Comparison of ENCODE assay signal across 13 cellular contexts in the genomic region with DNA sequence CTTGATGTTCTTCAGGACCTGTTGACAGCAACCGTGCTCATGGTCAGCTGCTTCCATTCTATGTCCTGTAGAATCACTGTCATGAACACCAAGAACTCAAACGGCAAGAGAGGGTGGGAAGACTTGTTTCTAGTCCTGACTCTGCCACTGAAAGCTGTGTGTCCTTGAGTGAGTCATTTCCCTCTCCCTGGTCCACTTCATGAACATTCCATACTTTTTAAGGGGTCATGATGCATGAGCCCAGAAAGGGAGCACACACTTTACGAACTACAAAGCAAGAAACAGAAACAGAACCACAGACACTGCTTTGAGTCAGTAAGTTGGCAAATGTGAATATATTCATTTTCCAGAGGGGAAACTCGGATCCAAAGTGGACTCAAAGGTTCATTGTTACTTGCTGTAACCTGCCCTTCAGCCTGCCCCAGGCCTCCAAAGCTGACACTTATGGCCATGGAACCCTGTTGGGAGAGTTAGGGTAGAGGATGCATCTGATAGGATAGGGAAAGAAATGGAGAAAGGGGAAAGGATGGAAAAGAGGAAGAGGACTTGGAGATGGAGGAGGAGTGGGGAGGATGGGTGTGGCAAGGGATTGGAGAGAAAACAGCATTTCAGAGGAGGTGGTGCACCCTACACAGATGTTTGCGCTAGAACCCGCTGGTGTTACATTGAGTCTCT.
DNase-seq lines count a peak whose midpoint lies in the region; ATAC-seq, FAIRE-seq and TF ChIP-seq lines count a peak whose summit lies in the region.
"Had no signal": no experiment of that assay in that cellular context is flagged by ENCODE, and none has a peak within 500 bp of the region (broad histone marks: within the 10 kb centered on the region; RNA-seq: fewer than 3 reads in every experiment).

No MANE protein-coding gene starts in this region.

- H3K9me1 ChIP-seq in K562 (ENCODE audit: control insufficient read depth, insufficient read depth, low read length): no peaks in the 10 kb centered on the region
- H3K9me1 ChIP-seq in keratinocyte (ENCODE audit: control insufficient read depth, extremely low read depth, insufficient read depth, low read length): no peaks in the 10 kb centered on the region

- BruUV-seq in K562 (replicated peaks; lab: Mats Ljungman, UMichigan): no TSS peak

- H3K79me2 ChIP-seq in K562 (ENCODE audit: control insufficient read depth, insufficient read depth, low read length): no peaks in the 10 kb centered on the region
- H3K79me2 ChIP-seq in keratinocyte (ENCODE audit: control insufficient read depth, insufficient read depth, low read length): no peaks in the 10 kb centered on the region

- dilution Hi-C loops in keratinocyte (cut with MboI; ENCODE audit: extremely low pct_ligation_motif_present, low sequenced_read_pairs): no loop called here

- H3K4me1 ChIP-seq in right atrium auricular region (peaks cover 0 to 31% of the 10 kb centered on the region in 2 donors), K562 (replicated peaks in 1 of 2; ENCODE audit: control insufficient read depth in 2 of 2, insufficient read depth in 2 of 2, low read length in 2 of 2) (peaks cover 10 to 21% of the 10 kb centered on the region in 2 experiments; a peak in 4 of 5 replicates), keratinocyte (ENCODE audit: control insufficient read depth, extremely low read depth, insufficient read depth, low read length) (peaks cover 55% of the 10 kb centered on the region), upper lobe of right lung (peaks cover 34% of the 10 kb centered on the region)

- no peaks in the 10 kb centered on the region for H3K27me3 ChIP-seq in right atrium auricular region
- H3K27me3 ChIP-seq in K562 (ENCODE audit: control insufficient read depth in 2 of 2, insufficient read depth in 2 of 2, low read length in 2 of 2): no peaks in the 10 kb centered on the region
- no peaks in the 10 kb centered on the region for H3K27me3 ChIP-seq in keratinocyte (ENCODE audit: control insufficient read depth, extremely low read depth, insufficient read depth, low read length)
- H3K27me3 ChIP-seq in upper lobe of right lung: no peaks in the 10 kb centered on the region
- H3K27me3 ChIP-seq: transverse colon had no signal

- H3K9me3 ChIP-seq in right atrium auricular region: no peaks in the 10 kb centered on the region
- H3K9me3 ChIP-seq in K562 (replicated peaks; ENCODE audit: control insufficient read depth, insufficient read depth, low read depth, low read length): no peaks in the 10 kb centered on the region
- no peaks in the 10 kb centered on the region for H3K9me3 ChIP-seq in keratinocyte (ENCODE audit: control insufficient read depth, low read depth, low read length)
- no peaks in the 10 kb centered on the region for H3K9me3 ChIP-seq in upper lobe of right lung
- H3K9me3 ChIP-seq: mucosa of descending colon, transverse colon had no signal

- peaks cover 13% of the 10 kb centered on the region for H3K36me3 ChIP-seq in right atrium auricular region
- H3K36me3 ChIP-seq in K562 (ENCODE audit: control insufficient read depth, insufficient read depth, low read length): no peaks in the 10 kb centered on the region
- peaks cover 0 to 5% of the 10 kb centered on the region in 2 experiments for H3K36me3 ChIP-seq in keratinocyte (ENCODE audit: control insufficient read depth in 2 of 2, extremely low read depth in 1 of 2, insufficient read depth in 2 of 2, low read length in 2 of 2)
- H3K36me3 ChIP-seq in upper lobe of right lung: peaks cover 15% of the 10 kb centered on the region
- H3K36me3 ChIP-seq: transverse colon had no signal

- intact Hi-C loops in left cardiac atrium (cut with DNase I): no loop called here
- intact Hi-C loops in K562 (cut with micrococcal nuclease): no loop called here
- intact Hi-C loops in upper lobe of right lung (cut with DNase I): no loop called here

- ATAC-seq in left cardiac atrium (no peak), K562 (no peak), upper lobe of right lung (no peak), HG03196 (IDR thresholded peaks at IDR 0.05; ENCODE audit: unreplicated experiment) (no peak)
- ATAC-seq: mucosa of descending colon had no signal

- CTCF ChIA-PET in K562 (lab: Yijun Ruan, JAX; ENCODE audit: low intra/inter-chr PET ratio): no interaction called here

- H3K4me2 ChIP-seq in K562 (ENCODE audit: insufficient read depth, low read length) (no peak overlapping the region), keratinocyte (ENCODE audit: control insufficient read depth, extremely low read depth, insufficient read depth, low read depth, low read length) (peak overlapping the region; percentile 61)

- H3K4me3 ChIP-seq in right atrium auricular region (no peak overlapping the region), K562 (no peak overlapping the region), keratinocyte (ENCODE audit: control insufficient read depth in 2 of 3, extremely low read depth in 1 of 3, insufficient read depth in 2 of 3, low read depth in 1 of 3, low read length in 3 of 3) (no peak overlapping the region), upper lobe of right lung (no peak overlapping the region)
- H3K4me3 ChIP-seq: mucosa of descending colon, transverse colon had no signal

- no peaks in the 10 kb centered on the region for H4K20me1 ChIP-seq in K562 (replicated peaks; ENCODE audit: control insufficient read depth, insufficient read depth, low read length)
- no peaks in the 10 kb centered on the region for H4K20me1 ChIP-seq in keratinocyte (ENCODE audit: control insufficient read depth, extremely low read depth, insufficient read depth, low read length)

- peak overlapping the region; percentile 16 to 75 for H3K27ac ChIP-seq in right atrium auricular region
- no peak overlapping the region for H3K27ac ChIP-seq in K562 (ENCODE audit: extremely low read depth, low read depth, low read length)
- peak overlapping the region; percentile 76 for H3K27ac ChIP-seq in keratinocyte (ENCODE audit: control insufficient read depth, insufficient read depth, low read length)
- peak overlapping the region; percentile 65 for H3K27ac ChIP-seq in upper lobe of right lung

- H2AFZ ChIP-seq in K562 (ENCODE audit: low read depth, low read length) (no peak overlapping the region), keratinocyte (ENCODE audit: control insufficient read depth, low read length) (no peak overlapping the region)

- in situ Hi-C loops in K562 (cut with MboI): no loop called here

- TF ChIP-seq CTCF in right atrium auricular region (IDR thresholded peaks at IDR 0.05) (no peak), K562 (IDR thresholded peaks at IDR 0.05 in 2 of 3, conservative IDR thresholded peaks at IDR 0.05 in 1 of 3; ENCODE audit: insufficient read depth in 2 of 3, low read depth in 1 of 3, low read length in 3 of 3) (no peak), keratinocyte (optimal IDR thresholded peaks at IDR 0.05 in 1 of 3, IDR thresholded peaks at IDR 0.05 in 1 of 3, conservative IDR thresholded peaks at IDR 0.05 in 1 of 3; ENCODE audit: extremely low read depth in 1 of 3, insufficient read depth in 2 of 3, low read length in 3 of 3) (no peak), upper lobe of right lung (IDR thresholded peaks at IDR 0.05) (no peak)

- TF ChIP-seq POLR2A in K562 (conservative IDR thresholded peaks at IDR 0.05) (no peak), H54 (IDR thresholded peaks at IDR 0.05; ENCODE audit: low read depth, low read length) (no peak)

- POLR2A ChIA-PET in K562 (lab: Yijun Ruan, JAX): no interaction called here

- DNase-seq in right atrium auricular region (ENCODE audit: low spot score): no peak
- DNase-seq in left cardiac atrium: no peak
- no peak for DNase-seq in K562 (ENCODE audit: extremely low read depth in 1 of 4, low spot score in 3 of 4)
- DNase-seq in keratinocyte (ENCODE audit: low read depth, low spot score): no peak
- DNase-seq in upper lobe of right lung: no peak
- no peak for DNase-seq in H54 (ENCODE audit: insufficient read length, low spot score)
- no peak for DNase-seq in RPMI8226
- DNase-seq: DMS 273 treated with DMSO at 0.1 percent for 48 hours; effector CD8-positive, alpha-beta T cell; mucosa of descending colon; NCI-H446 treated with DMSO at 0.1 percent for 48 hours; transverse colon had no signal

- TF ChIP-seq RAD21 in K562 (CRISPR knock-in tag; conservative IDR thresholded peaks at IDR 0.05 in 1 of 2, IDR thresholded peaks at IDR 0.05 in 1 of 2): no peak

- FAIRE-seq in K562 (lab: Jason Lieb, UNC) (peak; percentile 69), keratinocyte (lab: Jason Lieb, UNC) (peak; percentile 88), H54 (lab: Jason Lieb, UNC) (no peak)

- no peak for TF ChIP-seq EP300 in K562 (IDR thresholded peaks at IDR 0.05; ENCODE audit: low read length)

- 63% methylated on average over 6 of the region's 6 CpGs for WGBS in K562 (ENCODE audit: insufficient coverage, low coverage, missing lambda C conversion rate)

- H3K9ac ChIP-seq in K562 (ENCODE audit: insufficient read depth in 1 of 2, low read depth in 2 of 2, low read length in 2 of 2) (no peak overlapping the region), keratinocyte (ENCODE audit: control insufficient read depth, extremely low read depth, insufficient read depth, low read length) (no peak overlapping the region)

TF ChIP-seq in K562, 482 proteins besides CTCF, POLR2A, EP300 and RAD21:
- TF ChIP-seq, protein P1, sequence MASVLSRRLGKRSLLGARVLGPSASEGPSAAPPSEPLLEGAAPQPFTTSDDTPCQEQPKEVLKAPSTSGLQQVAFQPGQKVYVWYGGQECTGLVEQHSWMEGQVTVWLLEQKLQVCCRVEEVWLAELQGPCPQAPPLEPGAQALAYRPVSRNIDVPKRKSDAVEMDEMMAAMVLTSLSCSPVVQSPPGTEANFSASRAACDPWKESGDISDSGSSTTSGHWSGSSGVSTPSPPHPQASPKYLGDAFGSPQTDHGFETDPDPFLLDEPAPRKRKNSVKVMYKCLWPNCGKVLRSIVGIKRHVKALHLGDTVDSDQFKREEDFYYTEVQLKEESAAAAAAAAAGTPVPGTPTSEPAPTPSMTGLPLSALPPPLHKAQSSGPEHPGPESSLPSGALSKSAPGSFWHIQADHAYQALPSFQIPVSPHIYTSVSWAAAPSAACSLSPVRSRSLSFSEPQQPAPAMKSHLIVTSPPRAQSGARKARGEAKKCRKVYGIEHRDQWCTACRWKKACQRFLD (CRISPR knock-in tag; IDR thresholded peaks at IDR 0.05): no peak
- TF ChIP-seq JUN (IDR thresholded peaks at IDR 0.05; ENCODE audit: borderline replicate concordance, low read depth, low read length): no peak
- 0 out of 2 replicates have a peak, but pooled peaks have one; percentile 38 for TF ChIP-seq JUN (CRISPR knock-in tag; IDR thresholded peaks at IDR 0.05; ENCODE audit: borderline replicate concordance)
- peak; percentile 65; the same call in 1 of the 2 replicates for TF ChIP-seq SPI1 (IDR thresholded peaks at IDR 0.05; ENCODE audit: borderline replicate concordance, low read depth, low read length)
- peak; percentile 87; the same call in 1 of the 2 replicates for TF ChIP-seq ZNF263 (CRISPR knock-in tag; IDR thresholded peaks at IDR 0.05; ENCODE audit: borderline replicate concordance)
